1 cellular context compared by ENCODE assay signal in genomic region chr17:50919321-50920040, GRCh38.
A peak's percentile ranks its signal among the peaks of the same experiment; 100 is the strongest.
TF ChIP-seq lines count a peak whose summit lies in the region.

No MANE protein-coding gene starts in this region.

TF ChIP-seq in HepG2, 621 proteins besides CTCF, POLR2A, EP300 and RAD21 (continued from another document and continues in another):
- TF ChIP-seq NFAT5 (CRISPR knock-in tag; IDR thresholded peaks at IDR 0.05) (no peak), YY1 (IDR thresholded peaks at IDR 0.05; ENCODE audit: insufficient read depth, insufficient replicate concordance, low read depth, low read length) (peak; percentile 36), ZFY (CRISPR knock-in tag; IDR thresholded peaks at IDR 0.05) (peak; percentile 67), CREBL2 (CRISPR knock-in tag; IDR thresholded peaks at IDR 0.05; ENCODE audit: borderline replicate concordance) (no peak), ZNF558 (CRISPR knock-in tag; IDR thresholded peaks at IDR 0.05; ENCODE audit: borderline replicate concordance) (no peak), ZNF547 (CRISPR knock-in tag; IDR thresholded peaks at IDR 0.05) (peak; percentile 90), HES4 (CRISPR knock-in tag; IDR thresholded peaks at IDR 0.05; ENCODE audit: borderline replicate concordance) (no peak), FOXO4 (CRISPR knock-in tag; conservative IDR thresholded peaks at IDR 0.05) (no peak), KLF13 (CRISPR knock-in tag; IDR thresholded peaks at IDR 0.05) (no peak), THAP8 (CRISPR knock-in tag; IDR thresholded peaks at IDR 0.05; ENCODE audit: borderline replicate concordance) (no peak), CBX1 (IDR thresholded peaks at IDR 0.05; ENCODE audit: low read depth) (no peak), ZNF776 (CRISPR knock-in tag; IDR thresholded peaks at IDR 0.05) (peak; percentile 31; the same call in 1 of the 2 replicates), ZNF275 (CRISPR knock-in tag; IDR thresholded peaks at IDR 0.05; ENCODE audit: borderline replicate concordance) (no peak), TSC22D2 (CRISPR knock-in tag; IDR thresholded peaks at IDR 0.05; ENCODE audit: borderline replicate concordance) (no peak), ZNF441 (CRISPR knock-in tag; IDR thresholded peaks at IDR 0.05; ENCODE audit: borderline replicate concordance) (no peak; the same call in 1 of the 2 replicates), AFF4 (CRISPR knock-in tag; IDR thresholded peaks at IDR 0.05) (no peak), ZNF326 (CRISPR knock-in tag; IDR thresholded peaks at IDR 0.05; ENCODE audit: borderline replicate concordance) (no peak), PHF21A (CRISPR knock-in tag; IDR thresholded peaks at IDR 0.05) (no peak), SIX1 (CRISPR knock-in tag; IDR thresholded peaks at IDR 0.05; ENCODE audit: borderline replicate concordance) (no peak), MXI1 (IDR thresholded peaks at IDR 0.05; ENCODE audit: borderline replicate concordance, low read depth, low read length) (peak; percentile 87; the same call in 2 of the 3 replicates), ZNF460 (CRISPR knock-in tag; IDR thresholded peaks at IDR 0.05; ENCODE audit: borderline replicate concordance) (no peak), TCF7 (IDR thresholded peaks at IDR 0.05; ENCODE audit: low read depth) (no peak), ZNF672 (CRISPR knock-in tag; IDR thresholded peaks at IDR 0.05) (no peak), ZNF777 (CRISPR knock-in tag; IDR thresholded peaks at IDR 0.05) (no peak), ZBTB49 (CRISPR knock-in tag; IDR thresholded peaks at IDR 0.05; ENCODE audit: borderline replicate concordance) (no peak), TEF (CRISPR knock-in tag; IDR thresholded peaks at IDR 0.05) (no peak), ZC3H4 (CRISPR knock-in tag; IDR thresholded peaks at IDR 0.05; ENCODE audit: borderline replicate concordance) (no peak), ZXDC (CRISPR knock-in tag; IDR thresholded peaks at IDR 0.05) (no peak), TCF12 (IDR thresholded peaks at IDR 0.05) (no peak), TCF12 (CRISPR knock-in tag; IDR thresholded peaks at IDR 0.05) (0 out of 2 replicates have a peak, but pooled peaks have one; percentile 29), ZNF841 (CRISPR knock-in tag; IDR thresholded peaks at IDR 0.05; ENCODE audit: borderline replicate concordance) (no peak), IRF1 (CRISPR knock-in tag; IDR thresholded peaks at IDR 0.05; ENCODE audit: low read depth) (no peak), ZNF138 (CRISPR knock-in tag; IDR thresholded peaks at IDR 0.05; ENCODE audit: low read depth) (no peak), ZNF512 (CRISPR knock-in tag; IDR thresholded peaks at IDR 0.05) (no peak)
